In the genomic region with DNA sequence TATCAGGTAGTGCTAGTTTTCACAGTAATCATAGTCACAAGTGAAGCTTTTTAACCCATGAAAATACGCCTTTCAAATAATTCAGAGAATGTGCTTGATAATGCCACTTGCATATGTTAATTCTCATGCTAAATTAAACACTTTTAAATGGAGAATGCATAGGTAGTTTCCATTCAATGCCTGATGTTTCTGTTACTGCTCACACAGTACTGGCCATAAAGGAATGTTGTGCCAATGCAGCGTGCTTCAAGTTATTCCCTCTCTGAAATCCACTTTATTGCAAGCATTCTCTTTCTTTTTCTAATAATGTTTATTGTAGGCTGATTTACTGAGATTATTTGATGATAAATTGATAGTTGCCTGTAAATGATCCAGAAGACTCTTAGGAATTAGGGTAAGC, we compare ENCODE assay signal across 7 cellular contexts.
"Had no signal": no experiment of that assay in that cellular context is flagged by ENCODE, and none has a peak within 500 bp of the region (broad histone marks: within the 10 kb centered on the region; RNA-seq: fewer than 3 reads in every experiment).

No MANE protein-coding gene starts in this region.

- ATAC-seq: K562 had no signal

- H3K4me3 ChIP-seq: K562 had no signal

- H3K27ac ChIP-seq: HL-60 had no signal

- DNase-seq: GOT3, H7, HCEC 1CT, IMR-90, KG1 had no signal
